ENCODE assay signal across 12 cellular contexts in the genomic region with DNA sequence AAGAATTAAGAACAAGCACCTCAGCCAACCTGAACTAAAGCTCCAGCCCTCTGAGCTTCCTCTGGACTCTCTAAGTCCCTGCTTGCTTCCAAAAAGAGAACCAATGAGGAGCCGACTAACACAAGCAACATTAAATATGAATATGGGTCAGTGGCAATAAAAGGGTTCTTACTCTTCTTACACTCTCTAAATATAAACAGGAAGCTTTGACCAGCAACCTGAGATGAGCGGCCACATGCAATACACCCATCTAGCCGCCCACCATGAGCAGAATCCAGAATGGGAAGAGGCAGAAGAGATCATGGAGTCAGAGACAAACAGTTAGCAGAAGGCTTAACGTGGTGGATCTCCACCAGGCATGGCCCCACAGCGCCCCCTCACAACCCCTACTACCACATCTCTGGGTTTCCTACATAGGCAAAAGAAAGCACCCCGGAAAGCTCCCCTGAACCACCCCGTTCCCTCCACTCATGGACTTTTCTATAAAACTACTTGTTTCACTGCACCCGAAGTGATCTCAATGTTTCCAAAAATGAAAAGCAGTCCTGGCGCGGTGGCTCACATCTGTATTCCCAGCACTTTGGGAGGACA. TPM values are rescaled to one million over a fixed set of nuclear protein-coding genes. Genes with fewer than 3 reads are reported as not detected.
DNase-seq lines count a peak whose midpoint lies in the region; ATAC-seq and TF ChIP-seq lines count a peak whose summit lies in the region.
"Had no signal": no experiment of that assay in that cellular context is flagged by ENCODE, and none has a peak within 500 bp of the region (broad histone marks: within the 10 kb centered on the region; RNA-seq: fewer than 3 reads in every experiment).

No MANE protein-coding gene starts in this region.

- no peak overlapping the region for H3K27ac ChIP-seq in SU-DHL-6 (ENCODE audit: low read depth, low read length)

- no peak overlapping the region for H3K4me3 ChIP-seq in SU-DHL-6 (ENCODE audit: insufficient read depth, low read length, poor library complexity, severe bottlenecking)

- peak; percentile 20 for TF ChIP-seq CTCF in SU-DHL-6 (IDR thresholded peaks at IDR 0.05; ENCODE audit: insufficient read depth, low read length, poor library complexity, severe bottlenecking)

- no peak for ATAC-seq in activated CD4-positive, alpha-beta T cell treated with anti-CD3 and anti-CD28 coated beads for 36 hours
- no peak for ATAC-seq in stimulated activated memory B cell treated with anti-CD40 and anti-IgM and Interleukin-4, amounts not matched to agents 10 μg/mL and 1 μg/mL and 100 μg/mL, for 72 hours

- peak; percentile 17 for DNase-seq in activated CD4-positive, alpha-beta T cell treated with anti-CD3 and anti-CD28 coated beads for 36 hours
- DNase-seq in activated CD4-positive, alpha-beta T cell treated with anti-CD3 and anti-CD28 coated beads for 4 hours = no peak
- DNase-seq in hippocampal formation (lab: John Stamatoyannopoulos, UW) = peak; percentile 15 to 44
- DNase-seq in DMS53 treated with DMSO at 0.1 percent for 48 hours (lab: John Stamatoyannopoulos, UW; ENCODE audit: unreplicated experiment) = no peak
- no peak for DNase-seq in epidermal melanocyte (ENCODE audit: insufficient read length, low spot score)
- DNase-seq in amniotic stem cell (lab: John Stamatoyannopoulos, UW) = no peak
- DNase-seq: ACHN; MV-4-11; nephron progenitor cell; stimulated activated CD4-positive, alpha-beta T cell treated with anti-CD3 and anti-CD28 coated beads, Interleukin-4, amount 100 ng/mL, for 1 hour had no signal

- no peaks in the 10 kb centered on the region for H3K9me3 Mint-ChIP-seq in activated CD4-positive, alpha-beta T cell treated with anti-CD3 and anti-CD28 coated beads for 36 hours (ENCODE audit: low read depth)
- H3K9me3 Mint-ChIP-seq in stimulated activated memory B cell treated with anti-CD40 and anti-IgM and Interleukin-4, amounts not matched to agents 10 μg/mL and 1 μg/mL and 100 μg/mL, for 72 hours = no peaks in the 10 kb centered on the region

- no peaks in the 10 kb centered on the region for H4K20me1 ChIP-seq in SU-DHL-6 (ENCODE audit: low read depth, low read length)

- H3K27ac Mint-ChIP-seq in activated CD4-positive, alpha-beta T cell treated with anti-CD3 and anti-CD28 coated beads for 36 hours = no peak overlapping the region
- no peak overlapping the region for H3K27ac Mint-ChIP-seq in stimulated activated memory B cell treated with anti-CD40 and anti-IgM and Interleukin-4, amounts not matched to agents 10 μg/mL and 1 μg/mL and 100 μg/mL, for 72 hours
- H3K27ac Mint-ChIP-seq: nephron progenitor cell had no signal

- no peaks in the 10 kb centered on the region for H3K9me2 ChIP-seq in SU-DHL-6 (replicated peaks; ENCODE audit: insufficient read depth, low read length)

- H3K36me3 Mint-ChIP-seq in activated CD4-positive, alpha-beta T cell treated with anti-CD3 and anti-CD28 coated beads for 36 hours (ENCODE audit: low read depth) = no peaks in the 10 kb centered on the region
- H3K36me3 Mint-ChIP-seq in stimulated activated memory B cell treated with anti-CD40 and anti-IgM and Interleukin-4, amounts not matched to agents 10 μg/mL and 1 μg/mL and 100 μg/mL, for 72 hours = no peaks in the 10 kb centered on the region

- H3K36me3 ChIP-seq in SU-DHL-6 (ENCODE audit: low read length) = no peaks in the 10 kb centered on the region

- no peak overlapping the region for H3K4me3 Mint-ChIP-seq in activated CD4-positive, alpha-beta T cell treated with anti-CD3 and anti-CD28 coated beads for 36 hours
- peak overlapping the region; percentile 30 for H3K4me3 Mint-ChIP-seq in stimulated activated memory B cell treated with anti-CD40 and anti-IgM and Interleukin-4, amounts not matched to agents 10 μg/mL and 1 μg/mL and 100 μg/mL, for 72 hours

- H3K9ac ChIP-seq in SU-DHL-6 (ENCODE audit: low read length) = no peak overlapping the region

- CTCF ChIA-PET in activated CD4-positive, alpha-beta T cell treated with anti-CD3 and anti-CD28 coated beads for 36 hours (lab: Charles Lee) = interaction anchor here (0.6 to 4.5 kb wide), 7 partner anchors 8 to 814 kb away, joined by 3 to 22 read pairs (median 3); no protein-coding TSS in a partner anchor

- H3K4me2 ChIP-seq in SU-DHL-6 (ENCODE audit: low read depth, low read length, poor library complexity, severe bottlenecking) = no peak overlapping the region

- H3F3A ChIP-seq in SU-DHL-6 (ENCODE audit: insufficient read depth) = no peaks in the 10 kb centered on the region

- intact Hi-C loops in activated CD4-positive, alpha-beta T cell treated with anti-CD3 and anti-CD28 coated beads for 36 hours (cut with DNase I, micrococcal nuclease) = loop anchor here in 1 of 2 experiments (5.0 to 10.0 kb wide), 4 partner anchors 415 to 1350 kb away; a partner anchor contains a TSS

- POLR2A ChIA-PET in activated CD4-positive, alpha-beta T cell treated with anti-CD3 and anti-CD28 coated beads for 36 hours (lab: Charles Lee) = interaction anchor here (0.6 to 1.8 kb wide), 3 partner anchors 373 to 1107 kb away, joined by 3 to 8 read pairs (median 4); no protein-coding TSS in a partner anchor

- no peaks in the 10 kb centered on the region for H3K79me2 ChIP-seq in SU-DHL-6 (ENCODE audit: insufficient read depth, low read length)

- no peaks in the 10 kb centered on the region for H3K27me3 ChIP-seq in SU-DHL-6 (ENCODE audit: low read length)

- H3K4me1 Mint-ChIP-seq in activated CD4-positive, alpha-beta T cell treated with anti-CD3 and anti-CD28 coated beads for 36 hours = peaks cover 32% of the 10 kb centered on the region
- H3K4me1 Mint-ChIP-seq in stimulated activated memory B cell treated with anti-CD40 and anti-IgM and Interleukin-4, amounts not matched to agents 10 μg/mL and 1 μg/mL and 100 μg/mL, for 72 hours = peaks cover 17% of the 10 kb centered on the region

- no peak overlapping the region for H2AFZ ChIP-seq in SU-DHL-6 (ENCODE audit: low read depth, low read length, severe bottlenecking)

- H3K27me3 Mint-ChIP-seq in activated CD4-positive, alpha-beta T cell treated with anti-CD3 and anti-CD28 coated beads for 36 hours = no peaks in the 10 kb centered on the region
- H3K27me3 Mint-ChIP-seq in stimulated activated memory B cell treated with anti-CD40 and anti-IgM and Interleukin-4, amounts not matched to agents 10 μg/mL and 1 μg/mL and 100 μg/mL, for 72 hours = no peaks in the 10 kb centered on the region

- no peaks in the 10 kb centered on the region for H3K9me3 ChIP-seq in SU-DHL-6 (ENCODE audit: insufficient read depth, low read length)

RNA-seq across cellular contexts. Expression of a gene that starts 59.4 kb away (rescaled TPM):
- 1 to 10 TPM; 5.8 to 8.2 TPM for total RNA-seq in activated CD4-positive, alpha-beta T cell treated with anti-CD3 and anti-CD28 coated beads for 36 hours

Comparison
In these comparisons a context has a peak if more than half of its experiments do, and no peak if none do; other contexts are left out.
1. DNase-seq: peak in activated CD4-positive, alpha-beta T cell treated with anti-CD3 and anti-CD28 coated beads for 36 hours (single experiment) and hippocampal formation (2 of 2); none in activated CD4-positive, alpha-beta T cell treated with anti-CD3 and anti-CD28 coated beads for 4 hours (0 of 2), DMS53 treated with DMSO at 0.1 percent for 48 hours (single experiment), epidermal melanocyte (single experiment) and amniotic stem cell (single experiment).